Comparison of ENCODE assay signal across 10 cellular contexts in genomic region chr2:70887208-70887549, GRCh38. TPM values are rescaled to one million over a fixed set of nuclear protein-coding genes. Genes with fewer than 3 reads are reported as not detected.
DNase-seq lines count a peak whose midpoint lies in the region; TF ChIP-seq lines count a peak whose summit lies in the region.
"Had no signal": no experiment of that assay in that cellular context is flagged by ENCODE, and none has a peak within 500 bp of the region (broad histone marks: within the 10 kb centered on the region; RNA-seq: fewer than 3 reads in every experiment).

No MANE protein-coding gene starts in this region.

- H3K4me1 Mint-ChIP-seq in neural crest cell: peaks cover 28% of the 10 kb centered on the region

- no peak overlapping the region for H3K27ac Mint-ChIP-seq in neural crest cell (ENCODE audit: unreplicated experiment)

- H3K36me3 ChIP-seq in HEK293 (ENCODE audit: control insufficient read depth in 2 of 2, insufficient read depth in 1 of 2, low read length in 2 of 2) (no peaks in the 10 kb centered on the region), ectodermal cell (ENCODE audit: control insufficient read depth, insufficient read depth, low read length) (no peaks in the 10 kb centered on the region), SJCRH30 (no peaks in the 10 kb centered on the region)

- peak overlapping the region; percentile 35 for H3K4me3 ChIP-seq in AG10803 (ENCODE audit: low read length)
- H3K4me3 ChIP-seq in HEK293 (ENCODE audit: low read depth, low read length): peak overlapping the region; percentile 33
- peak overlapping the region; percentile 22 for H3K4me3 ChIP-seq in ectodermal cell (ENCODE audit: insufficient read depth, low read depth, low read length)
- no peak overlapping the region for H3K4me3 ChIP-seq in SJCRH30

- no peaks in the 10 kb centered on the region; the same call in 1 of the 2 replicates for H3K4me1 ChIP-seq in HEK293 (ENCODE audit: control insufficient read depth, insufficient read depth, low read length)
- no peaks in the 10 kb centered on the region for H3K4me1 ChIP-seq in ectodermal cell (ENCODE audit: control insufficient read depth, insufficient read depth, low read length)
- H3K4me1 ChIP-seq in SJCRH30: peaks cover 7% of the 10 kb centered on the region; the same call in 1 of the 2 replicates

- POLR2A ChIA-PET in HEK293 (lab: Yijun Ruan, JAX): interaction anchor here (1.3 kb wide), 1 partner anchor 15 kb away, joined by 6 read pairs; no protein-coding TSS in a partner anchor

- H3K9me3 ChIP-seq in HEK293 (ENCODE audit: control insufficient read depth, insufficient read depth, low read depth, low read length): no peaks in the 10 kb centered on the region
- H3K9me3 ChIP-seq in ectodermal cell (ENCODE audit: control insufficient read depth, low read length): no peaks in the 10 kb centered on the region
- H3K9me3 ChIP-seq in SJCRH30 (replicated peaks): no peaks in the 10 kb centered on the region

- H3K4me3 Mint-ChIP-seq in neural crest cell: peak overlapping the region; percentile 69

- H3K27me3 ChIP-seq in ectodermal cell (ENCODE audit: control insufficient read depth, insufficient read depth, low read length, poor library complexity, severe bottlenecking): peaks cover 100% of the 10 kb centered on the region
- H3K27me3 ChIP-seq in SJCRH30: peaks cover 6% of the 10 kb centered on the region

- H3K27ac ChIP-seq in HEK293 (ENCODE audit: extremely low read depth, low read depth, low read length): peak overlapping the region; percentile 11; the same call in 1 of the 2 replicates
- no peak overlapping the region for H3K27ac ChIP-seq in ectodermal cell (ENCODE audit: insufficient read depth, low read depth, low read length, poor library complexity, severe bottlenecking)
- no peak overlapping the region for H3K27ac ChIP-seq in SJCRH30

- H3K27me3 Mint-ChIP-seq in neural crest cell (ENCODE audit: low read depth): peaks cover 100% of the 10 kb centered on the region

- CTCF ChIA-PET in HEK293 (lab: Yijun Ruan, JAX): no interaction called here

- DNase-seq in AG10803 (ENCODE audit: low read depth) (no peak), neural crest cell (ENCODE audit: low read depth, low spot score) (no peak), NCI-H2029 treated with DMSO at 0.1 percent for 48 hours (lab: John Stamatoyannopoulos, UW) (no peak), AG08395 (ENCODE audit: low spot score) (no peak), SJCRH30 (no peak)
- DNase-seq in activated CD4-positive, CD25-positive, alpha-beta regulatory T cell treated with anti-CD3 and anti-CD28 coated beads, Interleukin-2, amount 50 U/mL, for 72 hours: no peak
- DNase-seq: Kasumi-1 had no signal

- TF ChIP-seq CTCF in AG10803 (conservative IDR thresholded peaks at IDR 0.05; ENCODE audit: low read length): no peak
- TF ChIP-seq CTCF in HEK293 (tag by site-specific recombination; IDR thresholded peaks at IDR 0.05): no peak
- no peak for TF ChIP-seq CTCF in neural crest cell (conservative IDR thresholded peaks at IDR 0.05)

- H3K36me3 Mint-ChIP-seq in neural crest cell (ENCODE audit: low read depth): peaks cover 7% of the 10 kb centered on the region

- peaks cover 4% of the 10 kb centered on the region for H3K9me3 Mint-ChIP-seq in neural crest cell

- WGBS in ectodermal cell, 2 experiments: 0 to 1% methylated on average over 8 of the region's 8 CpGs

TF ChIP-seq in HEK293, 187 proteins besides CTCF, POLR2A, EP300 and RAD21 (continues in another document):
- TF ChIP-seq ZNF302 (tag by site-specific recombination; IDR thresholded peaks at IDR 0.05; ENCODE audit: low read depth) (no peak), ZNF585B (tag by site-specific recombination; IDR thresholded peaks at IDR 0.05) (no peak), ZNF776 (tag by site-specific recombination; IDR thresholded peaks at IDR 0.05; ENCODE audit: borderline replicate concordance) (no peak), TRIM28 (IDR thresholded peaks at IDR 0.05; ENCODE audit: borderline replicate concordance, low read length) (no peak), HOXC10 (CRISPR knock-in tag; IDR thresholded peaks at IDR 0.05) (no peak), KLF7 (tag by site-specific recombination; IDR thresholded peaks at IDR 0.05; ENCODE audit: borderline replicate concordance) (no peak), ZNF707 (tag by site-specific recombination; IDR thresholded peaks at IDR 0.05) (no peak), ZNF398 (tag by site-specific recombination; IDR thresholded peaks at IDR 0.05) (no peak), ZNF518A (tag by site-specific recombination; conservative IDR thresholded peaks at IDR 0.05; ENCODE audit: low read depth) (no peak), PATZ1 (tag by site-specific recombination; IDR thresholded peaks at IDR 0.05) (no peak)

RNA-seq across cellular contexts. Expression of gene VAX2, which starts 13.2 kb away (rescaled TPM):
- 0.98 TPM for polyA plus RNA-seq in ectodermal cell (2013, experiment 1 of 4)
- polyA plus RNA-seq in ectodermal cell (2013, experiment 2 of 4): 0.18 TPM
- 0.75 TPM for polyA plus RNA-seq in ectodermal cell (2013, experiment 3 of 4)
- polyA plus RNA-seq in ectodermal cell (2013, experiment 4 of 4): 0.53 TPM
- 6.3 and 8.6 TPM in 2 replicates for total RNA-seq in neural crest cell
- 7.3 and 9.2 TPM in 2 replicates for total RNA-seq in SJCRH30 (2014; rRNA removed; shearing (Covaris generic))

RNA-seq across cellular contexts. Expression of gene ATP6V1B1, which starts 48.5 kb away (rescaled TPM):
- polyA plus RNA-seq in ectodermal cell (2013, experiment 1 of 4): 3.3 TPM
- polyA plus RNA-seq in ectodermal cell (2013, experiment 2 of 4): 1.4 TPM
- polyA plus RNA-seq in ectodermal cell (2013, experiment 3 of 4): 2.1 TPM
- 1.7 TPM for polyA plus RNA-seq in ectodermal cell (2013, experiment 4 of 4)
- total RNA-seq in neural crest cell: 4.3 and 4.6 TPM in 2 replicates
- 1.6 and 2.0 TPM in 2 replicates for total RNA-seq in SJCRH30 (2014; rRNA removed; shearing (Covaris generic))

RNA-seq across cellular contexts. Expression of gene CD207, which starts 51.6 kb away (rescaled TPM):
- polyA plus RNA-seq in ectodermal cell (2013, experiment 1 of 4): not detected
- polyA plus RNA-seq in ectodermal cell (2013, experiment 2 of 4): not detected
- not detected for polyA plus RNA-seq in ectodermal cell (2013, experiment 3 of 4)
- not detected for polyA plus RNA-seq in ectodermal cell (2013, experiment 4 of 4)
- not detected in 2 replicates for total RNA-seq in neural crest cell
- 0.08 TPM in 1 of 2 replicates, not detected in the other for total RNA-seq in SJCRH30 (2014; rRNA removed; shearing (Covaris generic))
- total RNA-seq: renal cortical epithelial cell had no signal
